In the genomic region with DNA sequence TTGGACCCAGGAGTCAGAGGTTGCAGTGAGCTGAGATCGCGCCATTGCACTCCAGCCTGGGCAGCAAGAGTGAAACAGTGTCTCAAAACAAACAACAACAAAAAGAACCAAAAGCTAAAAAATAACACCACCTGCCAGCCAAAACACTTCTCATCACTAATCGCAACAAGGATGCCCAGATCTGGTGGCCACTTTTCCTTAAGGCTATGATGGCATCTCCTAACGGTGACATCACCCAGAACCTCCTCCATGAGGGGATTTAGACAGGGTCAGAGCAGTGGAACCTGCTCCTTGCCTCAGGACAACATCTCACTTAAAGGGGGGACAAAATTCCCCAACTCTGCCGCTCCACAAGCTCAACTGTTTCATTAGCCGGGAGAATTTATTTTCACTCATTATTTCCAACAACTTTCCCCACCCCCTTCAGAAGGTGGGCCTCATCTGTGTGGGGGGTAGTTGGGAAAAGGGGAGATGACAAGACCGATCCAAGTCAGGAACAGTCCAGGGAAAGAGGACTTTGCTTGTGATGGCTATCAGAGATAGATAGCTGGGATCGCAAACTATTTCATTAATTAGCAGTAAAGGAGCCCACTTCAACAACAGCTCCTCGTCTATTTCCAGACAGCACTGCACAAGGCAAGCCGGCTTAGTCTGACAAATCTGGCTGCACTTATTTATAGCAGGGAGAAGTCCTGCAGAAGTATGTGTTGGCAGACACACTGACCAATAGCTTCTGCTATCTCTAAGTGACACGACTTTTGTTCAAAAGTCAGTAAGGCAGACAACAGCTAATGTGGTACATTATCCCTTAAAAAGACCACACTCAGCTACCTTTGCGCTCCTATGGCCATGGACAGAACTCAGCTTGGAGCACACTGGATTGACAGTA, we compare ENCODE assay signal across 8 cellular contexts. TPM values are rescaled to one million over a fixed set of nuclear protein-coding genes. Genes with fewer than 3 reads are reported as not detected.
DNase-seq lines count a peak whose midpoint lies in the region; ATAC-seq, FAIRE-seq and TF ChIP-seq lines count a peak whose summit lies in the region.

No MANE protein-coding gene starts in this region.

- CTCF ChIA-PET in mammary epithelial cell (lab: Charles Lee; ENCODE audit: low non-redundant PET), result no interaction called here

- DNase-seq in LHCN-M2 (ENCODE audit: low read depth) (peak; percentile 60), mammary epithelial cell (peak; percentile 7), right lobe of liver (no peak), NK-92 (lab: John Stamatoyannopoulos, UW; ENCODE audit: unreplicated experiment) (no peak), germinal center (ENCODE audit: low spot score) (no peak), small intestine (no peak)
- DNase-seq in stimulated activated CD4-positive, alpha-beta T cell treated with anti-CD3 and anti-CD28 coated beads, Interleukin-12 subunit alpha, Interleukin-12 subunit beta, amount 100 ng/mL, for 4 hours, result no peak

- peak in 1 of 4 donors; percentile 8 for ATAC-seq in right lobe of liver

- peaks cover 67 to 76% (median 71%) of the 10 kb centered on the region in 11 experiments for H4K20me1 ChIP-seq in BLaER1 treated with 17β-estradiol and CSF1 and Interleukin-3, amounts not matched to agents 10 nM and 100 nM
- peaks cover 23% of the 10 kb centered on the region for H4K20me1 ChIP-seq in mammary epithelial cell (ENCODE audit: insufficient read depth, low read length)

- H3K4me3 ChIP-seq in BLaER1 treated with 17β-estradiol and CSF1 and Interleukin-3, amounts not matched to agents 10 nM and 100 nM, result peak overlapping the region; percentile 90 to 100 (median 98)
- H3K4me3 ChIP-seq in mammary epithelial cell (replicated peaks in 1 of 3; ENCODE audit: insufficient read depth in 1 of 3, low read depth in 2 of 3, low read length in 3 of 3) (peak overlapping the region; percentile 71 to 99 (median 90)), right lobe of liver (peak overlapping the region; percentile 68 to 93 (median 81)), small intestine (ENCODE audit: low read depth in 1 of 2, low read length in 2 of 2) (peak overlapping the region in 1 of 2 donors; percentile 92)

- H3K4me1 ChIP-seq in BLaER1 treated with 17β-estradiol and CSF1 and Interleukin-3, amounts not matched to agents 10 nM and 100 nM, result peaks cover 22 to 32% (median 28%) of the 10 kb centered on the region in 10 experiments
- H3K4me1 ChIP-seq in mammary epithelial cell (ENCODE audit: insufficient read depth, low read length) (peaks cover 18% of the 10 kb centered on the region), right lobe of liver (peaks cover 0 to 23% (median 9%) of the 10 kb centered on the region in 4 donors), small intestine (ENCODE audit: control insufficient read depth in 2 of 2, insufficient read depth in 1 of 2, low read depth in 1 of 2, low read length in 1 of 2) (peaks cover 5 to 10% of the 10 kb centered on the region in 2 donors)

- H3K36me3 ChIP-seq in BLaER1 treated with 17β-estradiol and CSF1 and Interleukin-3, amounts not matched to agents 10 nM and 100 nM, result peaks cover 51 to 67% (median 67%) of the 10 kb centered on the region in 11 experiments
- H3K36me3 ChIP-seq in mammary epithelial cell (ENCODE audit: insufficient read depth, low read length) (peaks cover 46% of the 10 kb centered on the region), right lobe of liver (peaks cover 0 to 40% (median 29%) of the 10 kb centered on the region in 4 donors), small intestine (ENCODE audit: control insufficient read depth in 2 of 2, insufficient read depth in 2 of 2, low read length in 2 of 2) (peaks cover 21 to 22% of the 10 kb centered on the region in 2 donors)

- dilution Hi-C loops in mammary epithelial cell (cut with HindIII; ENCODE audit: low sequenced_read_pairs), result no loop called here

- BruUV-seq in mammary epithelial cell (replicated peaks; lab: Mats Ljungman, UMichigan), result no TSS peak

- 67% methylated on average over 10 of the region's 12 CpGs for WGBS in mammary epithelial cell (ENCODE audit: low coverage, missing lambda C conversion rate)
- WGBS in right lobe of liver (ENCODE audit: insufficient coverage, low coverage, low lambda C conversion rate, missing lambda C conversion rate), result 40% methylated on average over 11 of the region's 12 CpGs
- 26 to 43% (median 37%) methylated on average over 12 of the region's 12 CpGs for WGBS in small intestine, 3 donors

- FAIRE-seq in small intestine (lab: Jason Lieb, UNC), result no peak

- TF ChIP-seq POLR2A in right lobe of liver (IDR thresholded peaks at IDR 0.05), result no peak

- H3K27me3 ChIP-seq in BLaER1 treated with 17β-estradiol and CSF1 and Interleukin-3, amounts not matched to agents 10 nM and 100 nM, result no peaks in the 10 kb centered on the region
- H3K27me3 ChIP-seq in mammary epithelial cell (ENCODE audit: insufficient read depth, low read length), result no peaks in the 10 kb centered on the region
- H3K27me3 ChIP-seq in right lobe of liver, result no peaks in the 10 kb centered on the region
- no peaks in the 10 kb centered on the region for H3K27me3 ChIP-seq in small intestine (ENCODE audit: control insufficient read depth in 2 of 2, insufficient read depth in 2 of 2, low read length in 2 of 2)

- in situ Hi-C loops in mammary epithelial cell (cut with MboI; ENCODE audit: low sequenced_read_pairs in 2 of 2), result no loop called here

- H3K79me2 ChIP-seq in mammary epithelial cell (ENCODE audit: insufficient read depth, low read length), result peaks cover 75% of the 10 kb centered on the region

- no peaks in the 10 kb centered on the region for H3K9me3 ChIP-seq in BLaER1 treated with 17β-estradiol and CSF1 and Interleukin-3, amounts not matched to agents 10 nM and 100 nM (replicated peaks in 1 of 11)
- H3K9me3 ChIP-seq in mammary epithelial cell (replicated peaks; ENCODE audit: insufficient read depth, low read length) (no peaks in the 10 kb centered on the region), right lobe of liver (no peaks in the 10 kb centered on the region), small intestine (ENCODE audit: control insufficient read depth, low read depth) (no peaks in the 10 kb centered on the region)

- H2AFZ ChIP-seq in mammary epithelial cell (ENCODE audit: low read depth, low read length), result no peak overlapping the region

- TF ChIP-seq CTCF in mammary epithelial cell (conservative IDR thresholded peaks at IDR 0.05 in 1 of 2, IDR thresholded peaks at IDR 0.05 in 1 of 2; ENCODE audit: extremely low read depth in 1 of 2, insufficient read depth in 1 of 2, low read depth in 1 of 2, low read length in 2 of 2), result no peak
- TF ChIP-seq CTCF in right lobe of liver (IDR thresholded peaks at IDR 0.05), result no peak

- intact Hi-C loops in mammary epithelial cell (cut with micrococcal nuclease), result loop anchor here (2.0 kb wide), 1 partner anchor 79 kb away; no protein-coding TSS in a partner anchor
- intact Hi-C loops in right lobe of liver (cut with DNase I), result no loop called here

- 0 out of 22 replicates have a peak overlapping the region, but pooled peaks of 1 of the 11 experiments have one; percentile 93 for H3K27ac ChIP-seq in BLaER1 treated with 17β-estradiol and CSF1 and Interleukin-3, amounts not matched to agents 10 nM and 100 nM
- H3K27ac ChIP-seq in mammary epithelial cell (ENCODE audit: insufficient read depth, low read depth, low read length) (no peak overlapping the region), right lobe of liver (no peak overlapping the region), small intestine (ENCODE audit: low read depth in 1 of 2, low read length in 1 of 2) (no peak overlapping the region)

- H3K4me2 ChIP-seq in BLaER1 treated with 17β-estradiol and CSF1 and Interleukin-3, amounts not matched to agents 10 nM and 100 nM, result peak overlapping the region; percentile 87 to 99 (median 95)
- peak overlapping the region; percentile 93 for H3K4me2 ChIP-seq in mammary epithelial cell (ENCODE audit: insufficient read depth, low read depth, low read length)

- H3K9ac ChIP-seq in BLaER1 treated with 17β-estradiol and CSF1 and Interleukin-3, amounts not matched to agents 10 nM and 100 nM, result peak overlapping the region; percentile 92 to 98 (median 97); a peak in 21 of 22 replicates
- H3K9ac ChIP-seq in mammary epithelial cell (ENCODE audit: insufficient read depth, low read length), result peak overlapping the region; percentile 82

RNA-seq across cellular contexts. Expression of a gene that starts 2.6 kb away (rescaled TPM):
- total RNA-seq in LHCN-M2 (2014; rRNA removed), result 170 and 199 TPM in 2 replicates
- 197 TPM for polyA plus RNA-seq in LHCN-M2 (2012)
- total RNA-seq in mammary epithelial cell, result 100 to 1,000 TPM; 197 to 290 TPM
- polyA plus RNA-seq in mammary epithelial cell, result 119 TPM
- 337 TPM for polyA minus RNA-seq in mammary epithelial cell
- 100 to 1,000 TPM in 2 of 6 experiments, 10 to 100 TPM in 4; 89.8 to 155 (median 99.1) TPM for total RNA-seq in right lobe of liver
- polyA plus RNA-seq in small intestine, result 100 to 1,000 TPM in 1 of 3 donors, 10 to 100 TPM in 2; 67.5 to 121 (median 87.3) TPM

Comparison
In these comparisons a context has a peak if more than half of its experiments do, and no peak if none do; other contexts are left out.
1. DNase-seq: peak in LHCN-M2 (single experiment) and mammary epithelial cell (single experiment); none in right lobe of liver (0 of 3), NK-92 (single experiment), germinal center (single experiment), stimulated activated CD4-positive, alpha-beta T cell treated with anti-CD3 and anti-CD28 coated beads, Interleukin-12 subunit alpha, Interleukin-12 subunit beta, amount 100 ng/mL, for 4 hours (single experiment) and small intestine (single experiment).